In genomic region chr22:27903805-27904473, GRCh38 we compare ENCODE assay signal across 1 cellular context.
TF ChIP-seq lines count a peak whose summit lies in the region.

No MANE protein-coding gene starts in this region.

TF ChIP-seq in HepG2, 621 proteins besides CTCF, POLR2A, EP300 and RAD21 (continued from another document):
- TF ChIP-seq LRRFIP1 (CRISPR knock-in tag; conservative IDR thresholded peaks at IDR 0.05) (no peak), ZNF468 (CRISPR knock-in tag; IDR thresholded peaks at IDR 0.05) (no peak), ZNF660 (CRISPR knock-in tag; IDR thresholded peaks at IDR 0.05; ENCODE audit: borderline replicate concordance, low read depth) (no peak), AHDC1 (CRISPR knock-in tag; IDR thresholded peaks at IDR 0.05; ENCODE audit: borderline replicate concordance) (no peak), HOMEZ (CRISPR knock-in tag; IDR thresholded peaks at IDR 0.05; ENCODE audit: low read depth) (no peak), ZBTB3 (CRISPR knock-in tag; IDR thresholded peaks at IDR 0.05; ENCODE audit: borderline replicate concordance, low read depth) (no peak), SIX4 (CRISPR knock-in tag; IDR thresholded peaks at IDR 0.05) (no peak), ZNF841 (CRISPR knock-in tag; IDR thresholded peaks at IDR 0.05; ENCODE audit: borderline replicate concordance) (no peak), ZBTB7A (CRISPR knock-in tag; IDR thresholded peaks at IDR 0.05) (no peak), DBP (CRISPR knock-in tag; IDR thresholded peaks at IDR 0.05; ENCODE audit: not compliant biosample characterization) (no peak), SP5 (CRISPR knock-in tag; IDR thresholded peaks at IDR 0.05; ENCODE audit: borderline replicate concordance, low read depth) (no peak), YY1 (IDR thresholded peaks at IDR 0.05; ENCODE audit: insufficient read depth, insufficient replicate concordance, low read depth, low read length) (no peak), AGO2 (optimal IDR thresholded peaks at IDR 0.05; ENCODE audit: low read depth, low read length) (no peak), DR1 (CRISPR knock-in tag; IDR thresholded peaks at IDR 0.05) (no peak), NFAT5 (CRISPR knock-in tag; IDR thresholded peaks at IDR 0.05) (no peak), HINFP (CRISPR knock-in tag; IDR thresholded peaks at IDR 0.05; ENCODE audit: low read depth) (no peak)
